1 cellular context compared by ENCODE assay signal in the genomic region with DNA sequence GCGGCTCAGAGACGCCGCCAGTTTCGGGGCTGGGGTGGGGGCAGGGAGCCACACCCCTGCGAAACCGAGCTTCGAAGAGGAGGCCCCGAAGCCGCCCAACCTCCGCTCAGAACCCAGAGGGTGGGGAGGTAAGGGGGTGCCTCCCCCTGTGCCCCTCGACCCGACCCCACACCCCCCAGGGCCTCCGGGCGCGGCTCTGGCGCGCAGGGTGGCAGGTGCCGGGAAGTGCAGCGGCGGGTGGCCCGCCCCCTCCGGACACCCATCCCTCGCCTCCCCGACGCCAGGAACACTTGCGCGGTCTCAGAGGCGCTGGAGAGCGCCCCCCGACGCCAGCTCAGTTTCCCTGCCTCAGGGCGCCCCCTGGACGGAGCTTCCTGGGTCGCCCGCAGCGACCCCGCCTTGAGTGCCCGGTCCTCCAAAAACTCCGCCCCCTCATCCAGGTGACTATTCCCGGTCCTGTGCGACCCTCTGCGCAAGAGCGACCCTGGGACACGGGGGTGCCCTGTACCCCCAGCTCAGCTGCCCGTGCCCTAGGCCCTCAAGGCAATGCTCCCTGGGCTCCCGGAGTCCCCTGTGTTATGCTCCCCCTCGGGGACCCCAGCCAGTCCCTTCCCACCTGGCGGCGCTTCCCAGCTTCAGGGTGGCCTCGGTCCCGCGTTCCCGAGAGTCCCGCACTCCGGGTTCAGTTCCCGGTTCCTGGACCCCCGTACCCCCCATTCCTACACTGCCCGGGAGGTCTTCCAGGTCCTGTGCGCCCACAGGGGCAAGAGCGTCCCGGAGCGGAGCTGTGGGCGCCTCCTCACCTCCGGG.
TF ChIP-seq lines count a peak whose summit lies in the region.

No MANE protein-coding gene starts in this region.

TF ChIP-seq in HepG2, 621 proteins besides CTCF, POLR2A, EP300 and RAD21 (continued from another document and continues in another):
- TF ChIP-seq SP1 (IDR thresholded peaks at IDR 0.05), result no peak
- no peak for TF ChIP-seq SP1 (CRISPR knock-in tag; IDR thresholded peaks at IDR 0.05)
- TF ChIP-seq, protein P1, sequence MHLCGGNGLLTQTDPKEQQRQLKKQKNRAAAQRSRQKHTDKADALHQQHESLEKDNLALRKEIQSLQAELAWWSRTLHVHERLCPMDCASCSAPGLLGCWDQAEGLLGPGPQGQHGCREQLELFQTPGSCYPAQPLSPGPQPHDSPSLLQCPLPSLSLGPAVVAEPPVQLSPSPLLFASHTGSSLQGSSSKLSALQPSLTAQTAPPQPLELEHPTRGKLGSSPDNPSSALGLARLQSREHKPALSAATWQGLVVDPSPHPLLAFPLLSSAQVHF (CRISPR knock-in tag; IDR thresholded peaks at IDR 0.05), result 0 out of 2 replicates have a peak, but pooled peaks have one; percentile 34
- TF ChIP-seq SIN3A (IDR thresholded peaks at IDR 0.05; ENCODE audit: borderline replicate concordance, low read depth, low read length), result no peak
- TF ChIP-seq HHEX (CRISPR knock-in tag; IDR thresholded peaks at IDR 0.05), result no peak
- no peak for TF ChIP-seq SETDB1 (CRISPR knock-in tag; IDR thresholded peaks at IDR 0.05; ENCODE audit: borderline replicate concordance)
- TF ChIP-seq KAT7 (CRISPR knock-in tag; IDR thresholded peaks at IDR 0.05; ENCODE audit: borderline replicate concordance), result no peak
- no peak for TF ChIP-seq ZNF256 (CRISPR knock-in tag; conservative IDR thresholded peaks at IDR 0.05)
- no peak for TF ChIP-seq ZNF644 (CRISPR knock-in tag; IDR thresholded peaks at IDR 0.05; ENCODE audit: low read depth)
- peak; percentile 47 for TF ChIP-seq ASH2L (IDR thresholded peaks at IDR 0.05; ENCODE audit: insufficient read length, low read depth, low read length)
- TF ChIP-seq TARDBP (CRISPR knock-in tag; IDR thresholded peaks at IDR 0.05), result no peak
- 0 out of 2 replicates have a peak, but pooled peaks have one; percentile 48 for TF ChIP-seq ZNF550 (CRISPR knock-in tag; IDR thresholded peaks at IDR 0.05; ENCODE audit: borderline replicate concordance)
- 0 out of 2 replicates have a peak, but pooled peaks have one; percentile 21 for TF ChIP-seq RFXAP (CRISPR knock-in tag; IDR thresholded peaks at IDR 0.05; ENCODE audit: borderline replicate concordance)
- TF ChIP-seq ZNF432 (CRISPR knock-in tag; IDR thresholded peaks at IDR 0.05; ENCODE audit: borderline replicate concordance), result no peak
- peak; percentile 89 for TF ChIP-seq ZBTB7B (CRISPR knock-in tag; IDR thresholded peaks at IDR 0.05)
- TF ChIP-seq JARID2 (CRISPR knock-in tag; IDR thresholded peaks at IDR 0.05; ENCODE audit: insufficient replicate concordance), result no peak
- 0 out of 2 replicates have a peak, but pooled peaks have one; percentile 27 for TF ChIP-seq MED13 (CRISPR knock-in tag; IDR thresholded peaks at IDR 0.05)
- peak; percentile 2; the same call in 1 of the 2 replicates for TF ChIP-seq CCDC6 (CRISPR knock-in tag; IDR thresholded peaks at IDR 0.05)
- peak; percentile 47 for TF ChIP-seq SALL1 (CRISPR knock-in tag; IDR thresholded peaks at IDR 0.05)
- TF ChIP-seq EEA1 (CRISPR knock-in tag; IDR thresholded peaks at IDR 0.05; ENCODE audit: borderline replicate concordance), result no peak
- TF ChIP-seq XRCC5 (optimal IDR thresholded peaks at IDR 0.05; ENCODE audit: low read length), result no peak
- TF ChIP-seq, protein P2, sequence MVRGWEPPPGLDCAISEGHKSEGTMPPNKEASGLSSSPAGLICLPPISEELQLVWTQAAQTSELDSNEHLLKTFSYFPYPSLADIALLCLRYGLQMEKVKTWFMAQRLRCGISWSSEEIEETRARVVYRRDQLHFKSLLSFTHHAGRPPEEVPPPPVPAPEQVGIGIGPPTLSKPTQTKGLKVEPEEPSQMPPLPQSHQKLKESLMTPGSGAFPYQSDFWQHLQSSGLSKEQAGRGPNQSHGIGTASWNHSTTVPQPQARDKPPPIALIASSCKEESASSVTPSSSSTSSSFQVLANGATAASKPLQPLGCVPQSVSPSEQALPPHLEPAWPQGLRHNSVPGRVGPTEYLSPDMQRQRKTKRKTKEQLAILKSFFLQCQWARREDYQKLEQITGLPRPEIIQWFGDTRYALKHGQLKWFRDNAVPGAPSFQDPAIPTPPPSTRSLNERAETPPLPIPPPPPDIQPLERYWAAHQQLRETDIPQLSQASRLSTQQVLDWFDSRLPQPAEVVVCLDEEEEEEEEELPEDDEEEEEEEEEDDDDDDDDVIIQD (CRISPR knock-in tag; IDR thresholded peaks at IDR 0.05; ENCODE audit: low read depth), result no peak
- TF ChIP-seq, protein P3, sequence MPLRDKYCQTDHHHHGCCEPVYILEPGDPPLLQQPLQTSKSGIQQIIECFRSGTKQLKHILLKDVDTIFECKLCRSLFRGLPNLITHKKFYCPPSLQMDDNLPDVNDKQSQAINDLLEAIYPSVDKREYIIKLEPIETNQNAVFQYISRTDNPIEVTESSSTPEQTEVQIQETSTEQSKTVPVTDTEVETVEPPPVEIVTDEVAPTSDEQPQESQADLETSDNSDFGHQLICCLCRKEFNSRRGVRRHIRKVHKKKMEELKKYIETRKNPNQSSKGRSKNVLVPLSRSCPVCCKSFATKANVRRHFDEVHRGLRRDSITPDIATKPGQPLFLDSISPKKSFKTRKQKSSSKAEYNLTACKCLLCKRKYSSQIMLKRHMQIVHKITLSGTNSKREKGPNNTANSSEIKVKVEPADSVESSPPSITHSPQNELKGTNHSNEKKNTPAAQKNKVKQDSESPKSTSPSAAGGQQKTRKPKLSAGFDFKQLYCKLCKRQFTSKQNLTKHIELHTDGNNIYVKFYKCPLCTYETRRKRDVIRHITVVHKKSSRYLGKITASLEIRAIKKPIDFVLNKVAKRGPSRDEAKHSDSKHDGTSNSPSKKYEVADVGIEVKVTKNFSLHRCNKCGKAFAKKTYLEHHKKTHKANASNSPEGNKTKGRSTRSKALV (CRISPR knock-in tag; IDR thresholded peaks at IDR 0.05), result peak; percentile 49; the same call in 1 of the 2 replicates
- TF ChIP-seq SRY (CRISPR knock-in tag; IDR thresholded peaks at IDR 0.05), result 0 out of 2 replicates have a peak, but pooled peaks have one; percentile 27
- TF ChIP-seq POGZ (CRISPR knock-in tag; IDR thresholded peaks at IDR 0.05), result 0 out of 2 replicates have a peak, but pooled peaks have one; percentile 30
- TF ChIP-seq, protein P4, sequence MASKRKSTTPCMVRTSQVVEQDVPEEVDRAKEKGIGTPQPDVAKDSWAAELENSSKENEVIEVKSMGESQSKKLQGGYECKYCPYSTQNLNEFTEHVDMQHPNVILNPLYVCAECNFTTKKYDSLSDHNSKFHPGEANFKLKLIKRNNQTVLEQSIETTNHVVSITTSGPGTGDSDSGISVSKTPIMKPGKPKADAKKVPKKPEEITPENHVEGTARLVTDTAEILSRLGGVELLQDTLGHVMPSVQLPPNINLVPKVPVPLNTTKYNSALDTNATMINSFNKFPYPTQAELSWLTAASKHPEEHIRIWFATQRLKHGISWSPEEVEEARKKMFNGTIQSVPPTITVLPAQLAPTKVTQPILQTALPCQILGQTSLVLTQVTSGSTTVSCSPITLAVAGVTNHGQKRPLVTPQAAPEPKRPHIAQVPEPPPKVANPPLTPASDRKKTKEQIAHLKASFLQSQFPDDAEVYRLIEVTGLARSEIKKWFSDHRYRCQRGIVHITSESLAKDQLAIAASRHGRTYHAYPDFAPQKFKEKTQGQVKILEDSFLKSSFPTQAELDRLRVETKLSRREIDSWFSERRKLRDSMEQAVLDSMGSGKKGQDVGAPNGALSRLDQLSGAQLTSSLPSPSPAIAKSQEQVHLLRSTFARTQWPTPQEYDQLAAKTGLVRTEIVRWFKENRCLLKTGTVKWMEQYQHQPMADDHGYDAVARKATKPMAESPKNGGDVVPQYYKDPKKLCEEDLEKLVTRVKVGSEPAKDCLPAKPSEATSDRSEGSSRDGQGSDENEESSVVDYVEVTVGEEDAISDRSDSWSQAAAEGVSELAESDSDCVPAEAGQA (IDR thresholded peaks at IDR 0.05; ENCODE audit: low read depth), result no peak
- TF ChIP-seq, protein P4 (CRISPR knock-in tag; IDR thresholded peaks at IDR 0.05; ENCODE audit: borderline replicate concordance), result no peak
- TF ChIP-seq, protein P5, sequence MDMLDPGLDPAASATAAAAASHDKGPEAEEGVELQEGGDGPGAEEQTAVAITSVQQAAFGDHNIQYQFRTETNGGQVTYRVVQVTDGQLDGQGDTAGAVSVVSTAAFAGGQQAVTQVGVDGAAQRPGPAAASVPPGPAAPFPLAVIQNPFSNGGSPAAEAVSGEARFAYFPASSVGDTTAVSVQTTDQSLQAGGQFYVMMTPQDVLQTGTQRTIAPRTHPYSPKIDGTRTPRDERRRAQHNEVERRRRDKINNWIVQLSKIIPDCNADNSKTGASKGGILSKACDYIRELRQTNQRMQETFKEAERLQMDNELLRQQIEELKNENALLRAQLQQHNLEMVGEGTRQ (IDR thresholded peaks at IDR 0.05; ENCODE audit: low read depth, low read length), result no peak
- TF ChIP-seq, protein P5 (CRISPR knock-in tag; IDR thresholded peaks at IDR 0.05; ENCODE audit: borderline replicate concordance), result no peak
- 0 out of 2 replicates have a peak, but pooled peaks have one; percentile 33 for TF ChIP-seq KLF13 (CRISPR knock-in tag; IDR thresholded peaks at IDR 0.05)
- no peak for TF ChIP-seq TCF7 (IDR thresholded peaks at IDR 0.05; ENCODE audit: low read depth)
- 0 out of 2 replicates have a peak, but pooled peaks have one; percentile 32 for TF ChIP-seq ZFAT (CRISPR knock-in tag; conservative IDR thresholded peaks at IDR 0.05)
- no peak for TF ChIP-seq ZMAT3 (CRISPR knock-in tag; conservative IDR thresholded peaks at IDR 0.05)
- no peak for TF ChIP-seq MAF1 (CRISPR knock-in tag; IDR thresholded peaks at IDR 0.05; ENCODE audit: borderline replicate concordance)
- TF ChIP-seq ZNF446 (CRISPR knock-in tag; IDR thresholded peaks at IDR 0.05), result no peak; the same call in 1 of the 2 replicates
- TF ChIP-seq, protein P6, sequence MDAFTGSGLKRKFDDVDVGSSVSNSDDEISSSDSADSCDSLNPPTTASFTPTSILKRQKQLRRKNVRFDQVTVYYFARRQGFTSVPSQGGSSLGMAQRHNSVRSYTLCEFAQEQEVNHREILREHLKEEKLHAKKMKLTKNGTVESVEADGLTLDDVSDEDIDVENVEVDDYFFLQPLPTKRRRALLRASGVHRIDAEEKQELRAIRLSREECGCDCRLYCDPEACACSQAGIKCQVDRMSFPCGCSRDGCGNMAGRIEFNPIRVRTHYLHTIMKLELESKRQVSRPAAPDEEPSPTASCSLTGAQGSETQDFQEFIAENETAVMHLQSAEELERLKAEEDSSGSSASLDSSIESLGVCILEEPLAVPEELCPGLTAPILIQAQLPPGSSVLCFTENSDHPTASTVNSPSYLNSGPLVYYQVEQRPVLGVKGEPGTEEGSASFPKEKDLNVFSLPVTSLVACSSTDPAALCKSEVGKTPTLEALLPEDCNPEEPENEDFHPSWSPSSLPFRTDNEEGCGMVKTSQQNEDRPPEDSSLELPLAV (CRISPR knock-in tag; conservative IDR thresholded peaks at IDR 0.05; ENCODE audit: low read depth), result no peak
- peak; percentile 78; the same call in 1 of the 2 replicates for TF ChIP-seq ZNF33A (CRISPR knock-in tag; IDR thresholded peaks at IDR 0.05; ENCODE audit: borderline replicate concordance)
- no peak for TF ChIP-seq HNRNPH1 (optimal IDR thresholded peaks at IDR 0.05; ENCODE audit: low read depth, low read length)
- TF ChIP-seq, protein P7, sequence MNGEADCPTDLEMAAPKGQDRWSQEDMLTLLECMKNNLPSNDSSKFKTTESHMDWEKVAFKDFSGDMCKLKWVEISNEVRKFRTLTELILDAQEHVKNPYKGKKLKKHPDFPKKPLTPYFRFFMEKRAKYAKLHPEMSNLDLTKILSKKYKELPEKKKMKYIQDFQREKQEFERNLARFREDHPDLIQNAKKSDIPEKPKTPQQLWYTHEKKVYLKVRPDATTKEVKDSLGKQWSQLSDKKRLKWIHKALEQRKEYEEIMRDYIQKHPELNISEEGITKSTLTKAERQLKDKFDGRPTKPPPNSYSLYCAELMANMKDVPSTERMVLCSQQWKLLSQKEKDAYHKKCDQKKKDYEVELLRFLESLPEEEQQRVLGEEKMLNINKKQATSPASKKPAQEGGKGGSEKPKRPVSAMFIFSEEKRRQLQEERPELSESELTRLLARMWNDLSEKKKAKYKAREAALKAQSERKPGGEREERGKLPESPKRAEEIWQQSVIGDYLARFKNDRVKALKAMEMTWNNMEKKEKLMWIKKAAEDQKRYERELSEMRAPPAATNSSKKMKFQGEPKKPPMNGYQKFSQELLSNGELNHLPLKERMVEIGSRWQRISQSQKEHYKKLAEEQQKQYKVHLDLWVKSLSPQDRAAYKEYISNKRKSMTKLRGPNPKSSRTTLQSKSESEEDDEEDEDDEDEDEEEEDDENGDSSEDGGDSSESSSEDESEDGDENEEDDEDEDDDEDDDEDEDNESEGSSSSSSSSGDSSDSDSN (CRISPR knock-in tag; IDR thresholded peaks at IDR 0.05), result peak; percentile 19; the same call in 1 of the 2 replicates
